In genomic region chr6:24536466-24536865, GRCh38 we compare ENCODE assay signal across 1 cellular context.
A peak's percentile ranks its signal among the peaks of the same experiment; 100 is the strongest.
TF ChIP-seq lines count a peak whose summit lies in the region.

No MANE protein-coding gene starts in this region.

TF ChIP-seq in HEK293, 187 proteins besides CTCF, POLR2A, EP300 and RAD21 (continued from another document and continues in another):
- TF ChIP-seq ATF2 (tag by site-specific recombination; IDR thresholded peaks at IDR 0.05; ENCODE audit: low read depth) (no peak), ELK4 (IDR thresholded peaks at IDR 0.05; ENCODE audit: borderline replicate concordance, low read depth, low read length) (no peak), ZNF76 (tag by site-specific recombination; IDR thresholded peaks at IDR 0.05; ENCODE audit: borderline replicate concordance, low read depth) (no peak), PBX3 (CRISPR knock-in tag; IDR thresholded peaks at IDR 0.05) (no peak), SALL2 (tag by site-specific recombination; IDR thresholded peaks at IDR 0.05; ENCODE audit: borderline replicate concordance) (no peak), IKZF3 (tag by site-specific recombination; IDR thresholded peaks at IDR 0.05) (peak; percentile 67), ZFP3 (tag by site-specific recombination; IDR thresholded peaks at IDR 0.05; ENCODE audit: low read depth) (no peak), PRDM4 (tag by site-specific recombination; IDR thresholded peaks at IDR 0.05) (0 out of 2 replicates have a peak, but pooled peaks have one; percentile 29), ZNF423 (tag by site-specific recombination; IDR thresholded peaks at IDR 0.05) (no peak), ZBTB6 (tag by site-specific recombination; IDR thresholded peaks at IDR 0.05) (no peak), ZNF558 (tag by site-specific recombination; IDR thresholded peaks at IDR 0.05) (no peak), ZNF514 (tag by site-specific recombination; IDR thresholded peaks at IDR 0.05) (no peak), ZNF266 (tag by site-specific recombination; IDR thresholded peaks at IDR 0.05; ENCODE audit: low read depth) (no peak), ZNF692 (tag by site-specific recombination; IDR thresholded peaks at IDR 0.05) (no peak), HIC1 (tag by site-specific recombination; IDR thresholded peaks at IDR 0.05) (no peak), ZNF155 (tag by site-specific recombination; IDR thresholded peaks at IDR 0.05) (no peak), TRIM28 (IDR thresholded peaks at IDR 0.05; ENCODE audit: borderline replicate concordance, low read length) (no peak), ZBTB44 (tag by site-specific recombination; IDR thresholded peaks at IDR 0.05) (peak; percentile 80), ZNF785 (tag by site-specific recombination; IDR thresholded peaks at IDR 0.05) (no peak), ZIC2 (tag by site-specific recombination; IDR thresholded peaks at IDR 0.05) (peak; percentile 83), ZNF610 (tag by site-specific recombination; IDR thresholded peaks at IDR 0.05; ENCODE audit: borderline replicate concordance) (no peak), ZNF660 (tag by site-specific recombination; IDR thresholded peaks at IDR 0.05) (no peak), ZNF26 (tag by site-specific recombination; IDR thresholded peaks at IDR 0.05) (no peak), ZNF561 (tag by site-specific recombination; IDR thresholded peaks at IDR 0.05; ENCODE audit: borderline replicate concordance) (no peak), ZNF133 (tag by site-specific recombination; IDR thresholded peaks at IDR 0.05) (no peak), ZNF654 (tag by site-specific recombination; IDR thresholded peaks at IDR 0.05; ENCODE audit: low read depth) (no peak), ZNF473 (tag by site-specific recombination; IDR thresholded peaks at IDR 0.05) (no peak), ZNF184 (tag by site-specific recombination; IDR thresholded peaks at IDR 0.05) (no peak), ZNF354C (tag by site-specific recombination; IDR thresholded peaks at IDR 0.05; ENCODE audit: borderline replicate concordance, low read depth) (no peak), KLF9 (tag by site-specific recombination; IDR thresholded peaks at IDR 0.05; ENCODE audit: low read depth) (no peak), ZNF600 (tag by site-specific recombination; IDR thresholded peaks at IDR 0.05) (no peak), ZNF555 (tag by site-specific recombination; conservative IDR thresholded peaks at IDR 0.05) (no peak), TSHZ1 (tag by site-specific recombination; IDR thresholded peaks at IDR 0.05; ENCODE audit: borderline replicate concordance) (no peak), BCL11B (tag by site-specific recombination; IDR thresholded peaks at IDR 0.05; ENCODE audit: low read depth) (peak; percentile 48; the same call in 1 of the 2 replicates), ZNF792 (tag by site-specific recombination; IDR thresholded peaks at IDR 0.05) (no peak), ZNF549 (tag by site-specific recombination; IDR thresholded peaks at IDR 0.05) (no peak), GFI1B (tag by site-specific recombination; IDR thresholded peaks at IDR 0.05) (no peak), WT1 (tag by site-specific recombination; IDR thresholded peaks at IDR 0.05) (peak; percentile 63; the same call in 1 of the 2 replicates), GLIS1 (tag by site-specific recombination; IDR thresholded peaks at IDR 0.05) (peak; percentile 85), ZNF16 (tag by site-specific recombination; IDR thresholded peaks at IDR 0.05; ENCODE audit: low read depth) (no peak), KLF7 (tag by site-specific recombination; IDR thresholded peaks at IDR 0.05; ENCODE audit: borderline replicate concordance) (no peak), ZFP69B (tag by site-specific recombination; IDR thresholded peaks at IDR 0.05) (no peak), MYNN (tag by site-specific recombination; IDR thresholded peaks at IDR 0.05; ENCODE audit: borderline replicate concordance) (no peak), ZNF701 (tag by site-specific recombination; IDR thresholded peaks at IDR 0.05) (no peak), ZNF175 (tag by site-specific recombination; IDR thresholded peaks at IDR 0.05) (no peak), ZBTB8A (tag by site-specific recombination; IDR thresholded peaks at IDR 0.05) (no peak), ZNF37A (tag by site-specific recombination; IDR thresholded peaks at IDR 0.05) (no peak), GLIS2 (tag by site-specific recombination; IDR thresholded peaks at IDR 0.05) (no peak), OSR2 (tag by site-specific recombination; IDR thresholded peaks at IDR 0.05) (peak; percentile 96), ZNF707 (tag by site-specific recombination; IDR thresholded peaks at IDR 0.05) (no peak)
